ENCODE assay signal across 8 cellular contexts in genomic region chr12:25241171-25242020, GRCh38. TPM values are rescaled to one million over a fixed set of nuclear protein-coding genes. Genes with fewer than 3 reads are reported as not detected.
A peak's percentile ranks its signal among the peaks of the same experiment; 100 is the strongest.
DNase-seq lines count a peak whose midpoint lies in the region; ATAC-seq and TF ChIP-seq lines count a peak whose summit lies in the region.

No MANE protein-coding gene starts in this region.

- H3K36me3 Mint-ChIP-seq in naive B cell, result peaks cover 9 to 15% of the 10 kb centered on the region in 2 donors

- no peak for ATAC-seq in right cardiac atrium
- ATAC-seq in HG02885 (IDR thresholded peaks at IDR 0.05; ENCODE audit: poor library complexity, unreplicated experiment), result peak; percentile 40
- ATAC-seq in Panc1, result peak; percentile 90
- peak; percentile 77 to 79 for ATAC-seq in naive B cell (ENCODE audit: low read depth in 2 of 2)
- ATAC-seq in HG03442 (IDR thresholded peaks at IDR 0.05; ENCODE audit: unreplicated experiment), result no peak
- no peak for ATAC-seq in HG03280 (IDR thresholded peaks at IDR 0.05; ENCODE audit: unreplicated experiment)

- H3K36me3 ChIP-seq in cardiac muscle cell (peaks cover 3% of the 10 kb centered on the region), Panc1 (ENCODE audit: control insufficient read depth, insufficient read depth, low read length) (peaks cover 10% of the 10 kb centered on the region)
- H3K36me3 ChIP-seq in effector memory CD4-positive, alpha-beta T cell (ENCODE audit: control insufficient read depth, insufficient read depth, low read length), result peaks cover 27% of the 10 kb centered on the region

- POLR2A ChIA-PET in Panc1 (lab: Charles Lee), result interaction anchor here (0.5 to 1.0 kb wide), 2 partner anchors 12 to 146 kb away, joined by 7 to 9 read pairs; no protein-coding TSS in a partner anchor

- peak overlapping the region in 2 of 6 donors; percentile 38 to 72 for H3K27ac Mint-ChIP-seq in naive B cell

- no TSS peak for BruUV-seq in Panc1 (replicated peaks; lab: Mats Ljungman, UMichigan)

- no peak overlapping the region for H3K4me3 Mint-ChIP-seq in naive B cell

- H3K9me3 ChIP-seq in cardiac muscle cell (ENCODE audit: low read depth) (no peaks in the 10 kb centered on the region), right cardiac atrium (ENCODE audit: control insufficient read depth, low read length) (no peaks in the 10 kb centered on the region), Panc1 (ENCODE audit: control insufficient read depth, insufficient read depth, low read depth, low read length) (no peaks in the 10 kb centered on the region)
- H3K9me3 ChIP-seq in effector memory CD4-positive, alpha-beta T cell (ENCODE audit: control insufficient read depth, low read length), result no peaks in the 10 kb centered on the region

- WGBS in right cardiac atrium, result 45% methylated on average over 6 of the region's 6 CpGs

- H3K4me1 ChIP-seq in cardiac muscle cell (ENCODE audit: low read depth), result no peaks in the 10 kb centered on the region
- H3K4me1 ChIP-seq in right cardiac atrium (ENCODE audit: control insufficient read depth, insufficient read depth, low read length), result no peaks in the 10 kb centered on the region
- H3K4me1 ChIP-seq in Panc1 (ENCODE audit: control insufficient read depth, insufficient read depth, low read length), result no peaks in the 10 kb centered on the region
- H3K4me1 ChIP-seq in effector memory CD4-positive, alpha-beta T cell (ENCODE audit: control insufficient read depth, insufficient read depth, low read length, poor library complexity, severe bottlenecking), result no peaks in the 10 kb centered on the region

- no peak overlapping the region for H3K27ac ChIP-seq in cardiac muscle cell
- H3K27ac ChIP-seq in right cardiac atrium (ENCODE audit: low read length), result no peak overlapping the region
- no peak overlapping the region for H3K27ac ChIP-seq in Panc1 (ENCODE audit: low read length)
- H3K27ac ChIP-seq in effector memory CD4-positive, alpha-beta T cell (ENCODE audit: insufficient read depth, low read length, poor library complexity, severe bottlenecking), result no peak overlapping the region

- no peaks in the 10 kb centered on the region for H3K9me3 Mint-ChIP-seq in naive B cell

- H3K27me3 Mint-ChIP-seq in naive B cell, result no peaks in the 10 kb centered on the region

- H3K4me3 ChIP-seq in cardiac muscle cell, result no peak overlapping the region
- H3K4me3 ChIP-seq in right cardiac atrium (ENCODE audit: low read length), result no peak overlapping the region
- H3K4me3 ChIP-seq in Panc1 (ENCODE audit: low read depth in 2 of 2, low read length in 2 of 2), result no peak overlapping the region
- H3K4me3 ChIP-seq in effector memory CD4-positive, alpha-beta T cell (ENCODE audit: insufficient read depth, low read depth, low read length, poor library complexity, severe bottlenecking), result no peak overlapping the region

- in situ Hi-C loops in Panc1 (cut with HindIII; ENCODE audit: low pct_unique_long_range_greater_than_20kb, low sequenced_read_pairs), result no loop called here

- DNase-seq in cardiac muscle cell (ENCODE audit: low read depth in 1 of 2, low spot score in 1 of 2), result peak; percentile 51 to 70
- DNase-seq in right cardiac atrium, result no peak
- DNase-seq in Panc1 (ENCODE audit: low read depth, low spot score), result peak; percentile 41
- peak in 2 of 3 donors; percentile 6 to 9 for DNase-seq in effector memory CD4-positive, alpha-beta T cell
- DNase-seq in naive B cell, result peak; percentile 50

- intact Hi-C loops in right cardiac atrium (cut with DNase I), result no loop called here
- intact Hi-C loops in Panc1 (cut with micrococcal nuclease; ENCODE audit: unreplicated experiment), result no loop called here

- no peaks in the 10 kb centered on the region for H3K27me3 ChIP-seq in cardiac muscle cell
- no peaks in the 10 kb centered on the region for H3K27me3 ChIP-seq in right cardiac atrium (ENCODE audit: control insufficient read depth, insufficient read depth)
- no peaks in the 10 kb centered on the region for H3K27me3 ChIP-seq in Panc1 (ENCODE audit: control insufficient read depth, insufficient read depth, low read length)
- no peaks in the 10 kb centered on the region for H3K27me3 ChIP-seq in effector memory CD4-positive, alpha-beta T cell (replicated peaks; ENCODE audit: control insufficient read depth, insufficient read depth, low read length, poor library complexity, severe bottlenecking)

- peaks cover 7 to 18% (median 11%) of the 10 kb centered on the region in 3 donors for H3K4me1 Mint-ChIP-seq in naive B cell

- CTCF ChIA-PET in Panc1 (lab: Charles Lee), result interaction anchor here (0.5 to 1.0 kb wide), 5 partner anchors 30 to 138 kb away, joined by 3 to 5 read pairs (median 4); no protein-coding TSS in a partner anchor

- TF ChIP-seq CTCF in cardiac muscle cell (IDR thresholded peaks at IDR 0.05; ENCODE audit: low read depth, low read length) (peak; percentile 67), Panc1 (IDR thresholded peaks at IDR 0.05) (peak; percentile 89; the same call in 1 of the 2 replicates)

RNA-seq across cellular contexts. Expression of gene KRAS, which starts 9.3 kb away (rescaled TPM):
- total RNA-seq in cardiac muscle cell (9.3 and 13.9 TPM in 2 replicates), right cardiac atrium (10 to 100 TPM; 12.2 to 18.4 (median 15.3) TPM), Panc1 (2021; ENCODE audit: unreplicated experiment) (33.1 TPM)
- polyA plus RNA-seq in cardiac muscle cell (30.4 and 46.5 TPM in 2 replicates), right cardiac atrium (5.1 TPM), naive B cell (ENCODE audit: low read depth in 6 of 6) (10 to 100 TPM; 13.5 to 27.8 (median 25.7) TPM)
- polyA plus RNA-seq in Panc1 (2012; ENCODE audit: insufficient read length), result 12.1 TPM

RNA-seq across cellular contexts. Expression of gene ETFRF1, which starts 46.4 kb away (rescaled TPM):
- total RNA-seq in cardiac muscle cell, result 20.8 and 35.4 TPM in 2 replicates
- polyA plus RNA-seq in cardiac muscle cell, result 56.9 and 68.5 TPM in 2 replicates
- 10 to 100 TPM; 48.5 to 58.1 (median 54.2) TPM for total RNA-seq in right cardiac atrium
- polyA plus RNA-seq in right cardiac atrium, result 76.0 TPM
- 12.6 TPM for total RNA-seq in Panc1 (2021; ENCODE audit: unreplicated experiment)
- polyA plus RNA-seq in Panc1 (2012; ENCODE audit: insufficient read length), result 7.2 TPM
- polyA plus RNA-seq in naive B cell (ENCODE audit: low read depth in 6 of 6), result 10 to 100 TPM; 29.9 to 67.1 (median 39.5) TPM

RNA-seq across cellular contexts. Expression of gene DNAI7, which starts 46.4 kb away (rescaled TPM):
- total RNA-seq in cardiac muscle cell, result 0.57 and 0.81 TPM in 2 replicates
- polyA plus RNA-seq in cardiac muscle cell, result 0.77 and 1.2 TPM in 2 replicates
- 1 to 10 TPM in 3 of 4 donors, under 1 TPM in 1; 0.83 to 2.2 (median 1.7) TPM for total RNA-seq in right cardiac atrium
- 0.32 TPM for polyA plus RNA-seq in right cardiac atrium
- total RNA-seq in Panc1 (2021; ENCODE audit: unreplicated experiment), result 0.10 TPM
- polyA plus RNA-seq in Panc1 (2012; ENCODE audit: insufficient read length), result 0.22 TPM
- under 1 TPM in 2 of 6 donors, not detected in 4; 0.16 to 0.21 TPM for polyA plus RNA-seq in naive B cell (ENCODE audit: low read depth in 6 of 6)

Comparison
In these comparisons a context has a peak if more than half of its experiments do, and no peak if none do; other contexts are left out.
1. DNase-seq: peak in cardiac muscle cell (2 of 2), Panc1 (single experiment), effector memory CD4-positive, alpha-beta T cell (2 of 3) and naive B cell (single experiment); none in right cardiac atrium (0 of 3).
2. ATAC-seq: peak in HG02885 (single experiment), Panc1 (single experiment) and naive B cell (2 of 2); none in right cardiac atrium (0 of 2), HG03442 (single experiment) and HG03280 (single experiment).